In the genomic region with DNA sequence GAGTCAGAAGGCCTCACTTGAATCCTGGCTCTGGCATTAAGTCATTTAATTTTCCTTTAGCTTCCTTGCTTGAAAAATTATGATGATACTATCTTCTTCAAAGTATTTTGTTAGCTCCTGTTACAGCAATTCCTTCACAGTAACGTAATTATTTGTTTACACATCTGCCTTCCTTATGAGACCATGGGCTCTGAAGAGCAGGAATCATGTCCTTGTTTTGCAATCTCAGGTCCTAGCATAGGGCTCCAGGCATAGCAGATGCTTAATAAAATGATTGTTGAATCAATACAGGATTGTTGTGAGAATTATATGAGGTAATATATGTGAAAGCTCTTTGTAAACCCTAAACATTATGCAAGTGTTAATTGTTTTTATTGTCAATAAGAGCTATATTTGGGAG, we compare ENCODE assay signal across 1 cellular context.
A peak's percentile ranks its signal among the peaks of the same experiment; 100 is the strongest.
TF ChIP-seq lines count a peak whose summit lies in the region.

No MANE protein-coding gene starts in this region.

TF ChIP-seq in HEK293, 187 proteins besides CTCF, POLR2A, EP300 and RAD21 (continued from another document):
- TF ChIP-seq, protein P1, sequence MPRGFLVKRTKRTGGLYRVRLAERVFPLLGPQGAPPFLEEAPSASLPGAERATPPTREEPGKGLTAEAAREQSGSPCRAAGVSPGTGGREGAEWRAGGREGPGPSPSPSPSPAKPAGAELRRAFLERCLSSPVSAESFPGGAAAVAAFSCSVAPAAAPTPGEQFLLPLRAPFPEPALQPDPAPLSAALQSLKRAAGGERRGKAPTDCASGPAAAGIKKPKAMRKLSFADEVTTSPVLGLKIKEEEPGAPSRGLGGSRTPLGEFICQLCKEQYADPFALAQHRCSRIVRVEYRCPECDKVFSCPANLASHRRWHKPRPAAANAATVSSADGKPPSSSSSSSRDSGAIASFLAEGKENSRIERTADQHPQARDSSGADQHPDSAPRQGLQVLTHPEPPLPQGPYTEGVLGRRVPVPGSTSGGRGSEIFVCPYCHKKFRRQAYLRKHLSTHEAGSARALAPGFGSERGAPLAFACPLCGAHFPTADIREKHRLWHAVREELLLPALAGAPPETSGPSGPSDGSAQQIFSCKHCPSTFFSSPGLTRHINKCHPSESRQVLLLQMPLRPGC (tag by site-specific recombination; IDR thresholded peaks at IDR 0.05), result 0 out of 2 replicates have a peak, but pooled peaks have one; percentile 41
- no peak for TF ChIP-seq ZFP69B (tag by site-specific recombination; IDR thresholded peaks at IDR 0.05)
- no peak for TF ChIP-seq ZNF416 (tag by site-specific recombination; IDR thresholded peaks at IDR 0.05)
- TF ChIP-seq ZNF664 (tag by site-specific recombination; IDR thresholded peaks at IDR 0.05), result peak; percentile 89
- no peak for TF ChIP-seq ZNF843 (tag by site-specific recombination; IDR thresholded peaks at IDR 0.05)
- no peak for TF ChIP-seq ZBTB8A (tag by site-specific recombination; IDR thresholded peaks at IDR 0.05)
- TF ChIP-seq, protein P2, sequence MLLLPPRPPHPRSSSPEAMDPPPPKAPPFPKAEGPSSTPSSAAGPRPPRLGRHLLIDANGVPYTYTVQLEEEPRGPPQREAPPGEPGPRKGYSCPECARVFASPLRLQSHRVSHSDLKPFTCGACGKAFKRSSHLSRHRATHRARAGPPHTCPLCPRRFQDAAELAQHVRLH (tag by site-specific recombination; IDR thresholded peaks at IDR 0.05), result no peak
- TF ChIP-seq ZNF2 (tag by site-specific recombination; IDR thresholded peaks at IDR 0.05), result no peak
- TF ChIP-seq, protein P3, sequence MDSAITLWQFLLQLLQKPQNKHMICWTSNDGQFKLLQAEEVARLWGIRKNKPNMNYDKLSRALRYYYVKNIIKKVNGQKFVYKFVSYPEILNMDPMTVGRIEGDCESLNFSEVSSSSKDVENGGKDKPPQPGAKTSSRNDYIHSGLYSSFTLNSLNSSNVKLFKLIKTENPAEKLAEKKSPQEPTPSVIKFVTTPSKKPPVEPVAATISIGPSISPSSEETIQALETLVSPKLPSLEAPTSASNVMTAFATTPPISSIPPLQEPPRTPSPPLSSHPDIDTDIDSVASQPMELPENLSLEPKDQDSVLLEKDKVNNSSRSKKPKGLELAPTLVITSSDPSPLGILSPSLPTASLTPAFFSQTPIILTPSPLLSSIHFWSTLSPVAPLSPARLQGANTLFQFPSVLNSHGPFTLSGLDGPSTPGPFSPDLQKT (IDR thresholded peaks at IDR 0.05; ENCODE audit: borderline replicate concordance, low read depth, low read length), result no peak
- 0 out of 2 replicates have a peak, but pooled peaks have one; percentile 15 for TF ChIP-seq ZNF629 (tag by site-specific recombination; IDR thresholded peaks at IDR 0.05)
- TF ChIP-seq ZNF707 (tag by site-specific recombination; IDR thresholded peaks at IDR 0.05), result no peak
- TF ChIP-seq ZNF37A (tag by site-specific recombination; IDR thresholded peaks at IDR 0.05), result no peak
- TF ChIP-seq, protein P4, sequence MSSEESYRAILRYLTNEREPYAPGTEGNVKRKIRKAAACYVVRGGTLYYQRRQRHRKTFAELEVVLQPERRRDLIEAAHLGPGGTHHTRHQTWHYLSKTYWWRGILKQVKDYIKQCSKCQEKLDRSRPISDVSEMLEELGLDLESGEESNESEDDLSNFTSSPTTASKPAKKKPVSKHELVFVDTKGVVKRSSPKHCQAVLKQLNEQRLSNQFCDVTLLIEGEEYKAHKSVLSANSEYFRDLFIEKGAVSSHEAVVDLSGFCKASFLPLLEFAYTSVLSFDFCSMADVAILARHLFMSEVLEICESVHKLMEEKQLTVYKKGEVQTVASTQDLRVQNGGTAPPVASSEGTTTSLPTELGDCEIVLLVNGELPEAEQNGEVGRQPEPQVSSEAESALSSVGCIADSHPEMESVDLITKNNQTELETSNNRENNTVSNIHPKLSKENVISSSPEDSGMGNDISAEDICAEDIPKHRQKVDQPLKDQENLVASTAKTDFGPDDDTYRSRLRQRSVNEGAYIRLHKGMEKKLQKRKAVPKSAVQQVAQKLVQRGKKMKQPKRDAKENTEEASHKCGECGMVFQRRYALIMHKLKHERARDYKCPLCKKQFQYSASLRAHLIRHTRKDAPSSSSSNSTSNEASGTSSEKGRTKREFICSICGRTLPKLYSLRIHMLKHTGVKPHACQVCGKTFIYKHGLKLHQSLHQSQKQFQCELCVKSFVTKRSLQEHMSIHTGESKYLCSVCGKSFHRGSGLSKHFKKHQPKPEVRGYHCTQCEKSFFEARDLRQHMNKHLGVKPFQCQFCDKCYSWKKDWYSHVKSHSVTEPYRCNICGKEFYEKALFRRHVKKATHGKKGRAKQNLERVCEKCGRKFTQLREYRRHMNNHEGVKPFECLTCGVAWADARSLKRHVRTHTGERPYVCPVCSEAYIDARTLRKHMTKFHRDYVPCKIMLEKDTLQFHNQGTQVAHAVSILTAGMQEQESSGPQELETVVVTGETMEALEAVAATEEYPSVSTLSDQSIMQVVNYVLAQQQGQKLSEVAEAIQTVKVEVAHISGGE (tag by site-specific recombination; conservative IDR thresholded peaks at IDR 0.05; ENCODE audit: low read depth), result no peak
- TF ChIP-seq ZNF623 (tag by site-specific recombination; IDR thresholded peaks at IDR 0.05), result no peak
- peak; percentile 42; the same call in 1 of the 2 replicates for TF ChIP-seq OSR2 (tag by site-specific recombination; IDR thresholded peaks at IDR 0.05)
- no peak for TF ChIP-seq ZNF239 (tag by site-specific recombination; IDR thresholded peaks at IDR 0.05)
- no peak for TF ChIP-seq GLI2 (tag by site-specific recombination; IDR thresholded peaks at IDR 0.05; ENCODE audit: borderline replicate concordance, low read depth)
- TF ChIP-seq, protein P5, sequence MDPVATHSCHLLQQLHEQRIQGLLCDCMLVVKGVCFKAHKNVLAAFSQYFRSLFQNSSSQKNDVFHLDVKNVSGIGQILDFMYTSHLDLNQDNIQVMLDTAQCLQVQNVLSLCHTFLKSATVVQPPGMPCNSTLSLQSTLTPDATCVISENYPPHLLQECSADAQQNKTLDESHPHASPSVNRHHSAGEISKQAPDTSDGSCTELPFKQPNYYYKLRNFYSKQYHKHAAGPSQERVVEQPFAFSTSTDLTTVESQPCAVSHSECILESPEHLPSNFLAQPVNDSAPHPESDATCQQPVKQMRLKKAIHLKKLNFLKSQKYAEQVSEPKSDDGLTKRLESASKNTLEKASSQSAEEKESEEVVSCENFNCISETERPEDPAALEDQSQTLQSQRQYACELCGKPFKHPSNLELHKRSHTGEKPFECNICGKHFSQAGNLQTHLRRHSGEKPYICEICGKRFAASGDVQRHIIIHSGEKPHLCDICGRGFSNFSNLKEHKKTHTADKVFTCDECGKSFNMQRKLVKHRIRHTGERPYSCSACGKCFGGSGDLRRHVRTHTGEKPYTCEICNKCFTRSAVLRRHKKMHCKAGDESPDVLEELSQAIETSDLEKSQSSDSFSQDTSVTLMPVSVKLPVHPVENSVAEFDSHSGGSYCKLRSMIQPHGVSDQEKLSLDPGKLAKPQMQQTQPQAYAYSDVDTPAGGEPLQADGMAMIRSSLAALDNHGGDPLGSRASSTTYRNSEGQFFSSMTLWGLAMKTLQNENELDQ (tag by site-specific recombination; IDR thresholded peaks at IDR 0.05; ENCODE audit: low read depth), result no peak
- TF ChIP-seq KLF7 (tag by site-specific recombination; IDR thresholded peaks at IDR 0.05; ENCODE audit: borderline replicate concordance), result no peak
- TF ChIP-seq ZNF423 (tag by site-specific recombination; IDR thresholded peaks at IDR 0.05), result no peak
- no peak for TF ChIP-seq KLF16 (tag by site-specific recombination; IDR thresholded peaks at IDR 0.05)
- no peak for TF ChIP-seq ZNF837 (tag by site-specific recombination; IDR thresholded peaks at IDR 0.05)
- TF ChIP-seq ZBTB17 (tag by site-specific recombination; IDR thresholded peaks at IDR 0.05), result peak; percentile 40; the same call in 1 of the 2 replicates
- no peak for TF ChIP-seq BCL11B (tag by site-specific recombination; IDR thresholded peaks at IDR 0.05; ENCODE audit: low read depth)
- no peak for TF ChIP-seq ZNF202 (tag by site-specific recombination; IDR thresholded peaks at IDR 0.05; ENCODE audit: borderline replicate concordance)
TF ChIP-seq in HEK293: peak in this region for 5.
